ENCODE assay signal across 24 cellular contexts in genomic region chr12:91186189-91186588, GRCh38. TPM values are rescaled to one million over a fixed set of nuclear protein-coding genes. Genes with fewer than 3 reads are reported as not detected.
"Had no signal": no experiment of that assay in that cellular context is flagged by ENCODE, and none has a peak within 500 bp of the region (broad histone marks: within the 10 kb centered on the region; RNA-seq: fewer than 3 reads in every experiment).

No MANE protein-coding gene starts in this region.

- H3K27ac Mint-ChIP-seq: activated B cell treated with CpG ODN at 0.5 μM for 24 hours; activated CD8-positive, alpha-beta T cell treated with anti-CD3 and anti-CD28 coated beads for 36 hours; activated naive CD8-positive, alpha-beta T cell treated with anti-CD3 and anti-CD28 coated beads, Interleukin-2, amount 10 ng/mL, durations not matched to agents 7 days and 5 days; activated T-cell treated with anti-CD3 and anti-CD28 coated beads, Interleukin-2, amount 50 U/mL, for 72 hours; activated T-helper 2 cell treated with anti-CD3 and anti-CD28 coated beads, Interferon-gamma antibody, Interleukin-2, Interleukin-4, amounts not matched to agents 10 μg/mL and 5 μg/mL and 100 μg/mL, durations not matched to agents 14 hours and 24 hours and 36 hours; T-helper 17 cell had no signal

- ATAC-seq: activated CD8-positive, alpha-beta T cell treated with anti-CD3 and anti-CD28 coated beads for 36 hours; activated T-cell treated with anti-CD3 and anti-CD28 coated beads, Interleukin-2, amount 50 U/mL, for 72 hours; T-helper 17 cell had no signal

- H3K36me3 Mint-ChIP-seq: activated naive CD8-positive, alpha-beta T cell treated with anti-CD3 and anti-CD28 coated beads, Interleukin-2, amount 10 ng/mL, durations not matched to agents 7 days and 5 days had no signal

- H3K36me3 ChIP-seq: adrenal gland had no signal

- H3K27me3 ChIP-seq: adrenal gland had no signal

- H3K9me3 ChIP-seq: adrenal gland had no signal

- H3K27me3 Mint-ChIP-seq: activated naive CD8-positive, alpha-beta T cell treated with anti-CD3 and anti-CD28 coated beads, Interleukin-2, amount 10 ng/mL, durations not matched to agents 7 days and 5 days had no signal

- H3K4me2 ChIP-seq: KMS-11 had no signal

- H3K4me1 Mint-ChIP-seq: activated B cell treated with CpG ODN at 0.5 μM for 24 hours; activated naive CD8-positive, alpha-beta T cell treated with anti-CD3 and anti-CD28 coated beads, Interleukin-2, amount 10 ng/mL, durations not matched to agents 7 days and 5 days; T-helper 17 cell had no signal

- H3K4me3 ChIP-seq: adrenal gland had no signal

- DNase-seq: activated B cell treated with CpG ODN at 0.5 μM for 24 hours; activated CD4-positive, alpha-beta T cell treated with anti-CD3 and anti-CD28 coated beads for 1 hour; activated CD8-positive, alpha-beta memory T cell treated with anti-CD3 and anti-CD28 coated beads, Interleukin-2, amount 50 U/mL, for 4 hours; activated CD8-positive, alpha-beta T cell treated with anti-CD3 and anti-CD28 coated beads for 36 hours; activated gamma-delta T cell treated with Interleukin-2 at 50 U/mL for 16 hours; activated naive CD4-positive, alpha-beta T cell treated with anti-CD3 and anti-CD28 coated beads, Interleukin-2, amount 50 U/mL, for 16 hours; activated naive CD8-positive, alpha-beta T cell treated with anti-CD3 and anti-CD28 coated beads, Interleukin-2, amount 10 ng/mL, durations not matched to agents 7 days and 5 days; activated T-cell treated with anti-CD3 and anti-CD28 coated beads, Interleukin-2, amount 50 U/mL, for 72 hours; adrenal gland; anterior cingulate cortex; NCI-H1092 treated with DMSO at 0.1 percent for 48 hours; NCI-H1436; NCI-H1694 treated with DMSO at 0.1 percent for 48 hours; NCI-H2029 treated with DMSO at 0.1 percent for 48 hours; NCI-H345; NCI-H510A; NCI-H526 treated with DMSO at 0.1 percent for 48 hours; NCI-H82; SIG-M5; T-helper 17 cell; T-helper 9 cell had no signal

- H3K27ac ChIP-seq: KMS-11 had no signal

- H3K9me3 Mint-ChIP-seq: activated B cell treated with CpG ODN at 0.5 μM for 24 hours; activated CD8-positive, alpha-beta T cell treated with anti-CD3 and anti-CD28 coated beads for 36 hours; activated naive CD8-positive, alpha-beta T cell treated with anti-CD3 and anti-CD28 coated beads, Interleukin-2, amount 10 ng/mL, durations not matched to agents 7 days and 5 days; activated T-cell treated with anti-CD3 and anti-CD28 coated beads, Interleukin-2, amount 50 U/mL, for 72 hours; activated T-helper 2 cell treated with anti-CD3 and anti-CD28 coated beads, Interferon-gamma antibody, Interleukin-2, Interleukin-4, amounts not matched to agents 10 μg/mL and 5 μg/mL and 100 μg/mL, durations not matched to agents 14 hours and 24 hours and 36 hours had no signal

- H3K4me3 Mint-ChIP-seq: activated B cell treated with CpG ODN at 0.5 μM for 24 hours; activated CD8-positive, alpha-beta T cell treated with anti-CD3 and anti-CD28 coated beads for 36 hours; activated naive CD8-positive, alpha-beta T cell treated with anti-CD3 and anti-CD28 coated beads, Interleukin-2, amount 10 ng/mL, durations not matched to agents 7 days and 5 days; activated T-cell treated with anti-CD3 and anti-CD28 coated beads, Interleukin-2, amount 50 U/mL, for 72 hours; T-helper 17 cell had no signal

RNA-seq across cellular contexts. Expression of gene DCN, which starts 3.6 kb away (rescaled TPM):
- total RNA-seq: activated B cell treated with CpG ODN at 0.5 μM for 24 hours; activated CD8-positive, alpha-beta T cell treated with anti-CD3 and anti-CD28 coated beads for 36 hours; activated naive CD8-positive, alpha-beta T cell treated with anti-CD3 and anti-CD28 coated beads, Interleukin-2, amount 10 ng/mL, durations not matched to agents 7 days and 5 days; activated T-cell treated with anti-CD3 and anti-CD28 coated beads, Interleukin-2, amount 50 U/mL, for 72 hours; activated T-helper 2 cell treated with anti-CD3 and anti-CD28 coated beads, Interferon-gamma antibody, Interleukin-2, Interleukin-4, amounts not matched to agents 10 μg/mL and 5 μg/mL and 100 μg/mL, durations not matched to agents 14 hours and 24 hours and 36 hours; OCI-LY7; T-helper 17 cell had no signal
